ENCODE assay signal across 16 cellular contexts in genomic region chr12:50642755-50643154, GRCh38.
DNase-seq lines count a peak whose midpoint lies in the region; ATAC-seq and TF ChIP-seq lines count a peak whose summit lies in the region.
"Had no signal": no experiment of that assay in that cellular context is flagged by ENCODE, and none has a peak within 500 bp of the region (broad histone marks: within the 10 kb centered on the region; RNA-seq: fewer than 3 reads in every experiment).

No MANE protein-coding gene starts in this region.

- peaks cover 11% of the 10 kb centered on the region for H3K4me1 ChIP-seq in Caco-2

- peak overlapping the region; percentile 24 for H3K27ac Mint-ChIP-seq in Caco-2 (ENCODE audit: unreplicated experiment)
- H3K27ac Mint-ChIP-seq: stimulated activated naive B cell treated with anti-CD40 and anti-IgM and Interleukin-4, amounts not matched to agents 10 μg/mL and 1 μg/mL and 100 μg/mL, for 72 hours had no signal

- no peaks in the 10 kb centered on the region for H3K9me3 ChIP-seq in Caco-2
- H3K9me3 ChIP-seq: vagina had no signal

- no peak overlapping the region for H3K4me3 Mint-ChIP-seq in Caco-2 (ENCODE audit: unreplicated experiment)
- H3K4me3 Mint-ChIP-seq: stimulated activated naive B cell treated with anti-CD40 and anti-IgM and Interleukin-4, amounts not matched to agents 10 μg/mL and 1 μg/mL and 100 μg/mL, for 72 hours had no signal

- TF ChIP-seq CTCF in Caco-2 (IDR thresholded peaks at IDR 0.05; ENCODE audit: insufficient read depth in 1 of 2, low read depth in 1 of 2, low read length in 1 of 2, severe bottlenecking in 1 of 2, unreplicated experiment in 1 of 2): no peak
- TF ChIP-seq CTCF in brain microvascular endothelial cell (IDR thresholded peaks at IDR 0.05; ENCODE audit: low read depth, low read length, missing control alignments): no peak

- peaks cover 5% of the 10 kb centered on the region for H3K36me3 ChIP-seq in Caco-2 (ENCODE audit: control insufficient read depth, insufficient read depth, low read length)
- H3K36me3 ChIP-seq in brain microvascular endothelial cell (replicated peaks): no peaks in the 10 kb centered on the region

- H3K4me1 Mint-ChIP-seq in Caco-2 (ENCODE audit: low read depth, unreplicated experiment): peaks cover 35% of the 10 kb centered on the region

- intact Hi-C loops in Caco-2 (cut with micrococcal nuclease; ENCODE audit: unreplicated experiment): loop anchor here (2.0 kb wide), 1 partner anchor 46 kb away; no protein-coding TSS in a partner anchor

- ATAC-seq in GM19023 (IDR thresholded peaks at IDR 0.05; ENCODE audit: unreplicated experiment) (no peak), HG03378 (IDR thresholded peaks at IDR 0.05; ENCODE audit: unreplicated experiment) (no peak), GM21381 (IDR thresholded peaks at IDR 0.05; ENCODE audit: unreplicated experiment) (no peak)
- ATAC-seq: activated CD4-positive, CD25-positive, alpha-beta regulatory T cell treated with anti-CD3 and anti-CD28 coated beads, Interleukin-2, amount 50 U/mL, for 24 hours; left ventricle myocardium superior; stimulated activated naive B cell treated with anti-CD40 and anti-IgM and Interleukin-4, amounts not matched to agents 10 μg/mL and 1 μg/mL and 100 μg/mL, for 72 hours had no signal

- H3K9me3 Mint-ChIP-seq in Caco-2 (ENCODE audit: unreplicated experiment): no peaks in the 10 kb centered on the region
- H3K9me3 Mint-ChIP-seq: stimulated activated naive B cell treated with anti-CD40 and anti-IgM and Interleukin-4, amounts not matched to agents 10 μg/mL and 1 μg/mL and 100 μg/mL, for 72 hours had no signal

- H3K27me3 Mint-ChIP-seq in Caco-2 (ENCODE audit: insufficient read depth, unreplicated experiment): no peaks in the 10 kb centered on the region
- H3K27me3 Mint-ChIP-seq: stimulated activated naive B cell treated with anti-CD40 and anti-IgM and Interleukin-4, amounts not matched to agents 10 μg/mL and 1 μg/mL and 100 μg/mL, for 72 hours had no signal

- H3K36me3 Mint-ChIP-seq in Caco-2 (ENCODE audit: insufficient read depth, unreplicated experiment): peaks cover 23% of the 10 kb centered on the region

- H3K27ac ChIP-seq in brain microvascular endothelial cell (peak overlapping the region; percentile 87), layer of hippocampus (ENCODE audit: low read depth, low read length) (peak overlapping the region; percentile 54)
- H3K27ac ChIP-seq: vagina had no signal

- BruUV-seq in Caco-2 (replicated peaks; lab: Mats Ljungman, UMichigan): no TSS peak

- H3K4me3 ChIP-seq in Caco-2 (ENCODE audit: low read depth, low read length): no peak overlapping the region
- H3K4me3 ChIP-seq in brain microvascular endothelial cell (ENCODE audit: low read depth, low read length): no peak overlapping the region
- H3K4me3 ChIP-seq: vagina had no signal

- H3K27me3 ChIP-seq in Caco-2 (replicated peaks; ENCODE audit: control insufficient read depth, insufficient read depth, low read length) (no peaks in the 10 kb centered on the region), brain microvascular endothelial cell (replicated peaks) (no peaks in the 10 kb centered on the region), layer of hippocampus (ENCODE audit: control insufficient read depth, insufficient read depth, low read length) (no peaks in the 10 kb centered on the region)
- H3K27me3 ChIP-seq: vagina had no signal

- no peak for DNase-seq in Caco-2
- DNase-seq in NCI-H1105 treated with DMSO at 0.1 percent for 48 hours (lab: John Stamatoyannopoulos, UW): peak; percentile 35
- DNase-seq in brain microvascular endothelial cell: no peak
- DNase-seq in NCI-H748 treated with DMSO at 0.1 percent for 48 hours (lab: John Stamatoyannopoulos, UW): no peak
- DNase-seq: left ventricle myocardium superior; NCI-H1092 treated with DMSO at 0.1 percent for 48 hours; NK-92 treated with Interleukin-12 subunit alpha and Interleukin-12 subunit beta, amount 100 ng/mL, for 24 hours; SHP77 treated with DMSO at 0.1 percent for 48 hours; small intestine; stimulated activated naive B cell treated with anti-CD40 and anti-IgM and Interleukin-4, amounts not matched to agents 10 μg/mL and 1 μg/mL and 100 μg/mL, for 72 hours had no signal

- POLR2A ChIA-PET in Caco-2 (lab: Charles Lee): no interaction called here

- in situ Hi-C loops in brain microvascular endothelial cell (cut with HindIII; ENCODE audit: low pct_ligation_motif_present, low sequenced_read_pairs): no loop called here

- CTCF ChIA-PET in Caco-2 (lab: Charles Lee): interaction anchor here (1.7 to 2.0 kb wide), 2 partner anchors 133 to 138 kb away, joined by 4 to 6 read pairs; partner anchors contain the start of gene DIP2B
